In genomic region chr3:128180913-128181312, GRCh38 we compare ENCODE assay signal across 13 cellular contexts. TPM values are rescaled to one million over a fixed set of nuclear protein-coding genes. Genes with fewer than 3 reads are reported as not detected.
A peak's percentile ranks its signal among the peaks of the same experiment; 100 is the strongest.
DNase-seq lines count a peak whose midpoint lies in the region; ATAC-seq and TF ChIP-seq lines count a peak whose summit lies in the region.
"Had no signal": no experiment of that assay in that cellular context is flagged by ENCODE, and none has a peak within 500 bp of the region (broad histone marks: within the 10 kb centered on the region; RNA-seq: fewer than 3 reads in every experiment).

No MANE protein-coding gene starts in this region.

- 54 to 71% (median 62%) methylated on average over 3 of the region's 3 CpGs for WGBS in heart left ventricle, 4 donors

- H3K9me3 ChIP-seq in heart left ventricle (no peaks in the 10 kb centered on the region), left ventricle myocardium inferior (replicated peaks) (no peaks in the 10 kb centered on the region), gastrocnemius medialis (no peaks in the 10 kb centered on the region)
- H3K9me3 ChIP-seq: HAP-1 had no signal

- DNase-seq in heart left ventricle (peak in 1 of 5 donors; percentile 48), left ventricle myocardium inferior (no peak), left ventricle myocardium superior (no peak), gastrocnemius medialis (peak in 1 of 2 donors; percentile 51), globus pallidus (ENCODE audit: low spot score) (no peak)
- no peak for DNase-seq in stimulated activated naive CD8-positive, alpha-beta T cell treated with anti-CD3 and anti-CD28 coated beads, Interleukin-15, Interleukin-2, amounts not matched to agents 100 U/mL and 50 U/mL, for 24 hours
- no peak for DNase-seq in stimulated activated CD4-positive, alpha-beta T cell treated with anti-CD3 and anti-CD28 coated beads, Interleukin-4, amount 100 ng/mL, for 4 hours
- DNase-seq: ACHN; CD4-positive, CD25-positive, alpha-beta regulatory T cell; GOT3 had no signal

- no peak overlapping the region for H3K27ac ChIP-seq in heart left ventricle
- H3K27ac ChIP-seq in left ventricle myocardium inferior (replicated peaks) = no peak overlapping the region
- H3K27ac ChIP-seq in gastrocnemius medialis = peak overlapping the region in 3 of 4 donors; percentile 53 to 78 (median 54)
- H3K27ac ChIP-seq: BLaER1 treated with 17β-estradiol and CSF1 and Interleukin-3, amounts not matched to agents 10 nM and 100 nM had no signal

- H3K27me3 ChIP-seq in heart left ventricle = no peaks in the 10 kb centered on the region
- H3K27me3 ChIP-seq in left ventricle myocardium inferior (ENCODE audit: low read depth) = no peaks in the 10 kb centered on the region
- H3K27me3 ChIP-seq in gastrocnemius medialis = no peaks in the 10 kb centered on the region
- H3K27me3 ChIP-seq: BLaER1 treated with 17β-estradiol and CSF1 and Interleukin-3, amounts not matched to agents 10 nM and 100 nM had no signal

- no peak overlapping the region for H3K4me3 ChIP-seq in heart left ventricle
- no peak overlapping the region for H3K4me3 ChIP-seq in left ventricle myocardium inferior
- no peak overlapping the region for H3K4me3 ChIP-seq in gastrocnemius medialis
- H3K4me3 ChIP-seq: BLaER1 treated with 17β-estradiol and CSF1 and Interleukin-3, amounts not matched to agents 10 nM and 100 nM; HAP-1 had no signal

- H3K4me1 ChIP-seq in heart left ventricle (peaks cover 0 to 45% (median 29%) of the 10 kb centered on the region in 12 donors), left ventricle myocardium inferior (peaks cover 58% of the 10 kb centered on the region), gastrocnemius medialis (peaks cover 35 to 42% of the 10 kb centered on the region in 2 donors)

- TF ChIP-seq POLR2A in heart left ventricle (IDR thresholded peaks at IDR 0.05) (no peak), gastrocnemius medialis (IDR thresholded peaks at IDR 0.05) (no peak)

- H3K36me3 ChIP-seq in heart left ventricle = no peaks in the 10 kb centered on the region
- no peaks in the 10 kb centered on the region for H3K36me3 ChIP-seq in left ventricle myocardium inferior
- no peaks in the 10 kb centered on the region for H3K36me3 ChIP-seq in gastrocnemius medialis
- H3K36me3 ChIP-seq: HAP-1 had no signal

- intact Hi-C loops in heart left ventricle (cut with DNase I) (no loop called here), left ventricle myocardium inferior (cut with micrococcal nuclease) (no loop called here), left ventricle myocardium superior (cut with micrococcal nuclease) (no loop called here), gastrocnemius medialis (cut with DNase I; ENCODE audit: low total_unique reads) (no loop called here)

- in situ Hi-C loops in gastrocnemius medialis (cut with MboI; ENCODE audit: low sequenced_read_pairs in 4 of 4) = no loop called here

- peak; percentile 40 to 90 (median 72) for ATAC-seq in heart left ventricle
- ATAC-seq in left ventricle myocardium superior = peak; percentile 81
- peak; percentile 73 to 87 for ATAC-seq in gastrocnemius medialis
- no peak for ATAC-seq in stimulated activated naive CD8-positive, alpha-beta T cell treated with anti-CD3 and anti-CD28 coated beads, Interleukin-15, Interleukin-2, amounts not matched to agents 100 U/mL and 50 U/mL, for 24 hours
- no peak for ATAC-seq in HG03097 (IDR thresholded peaks at IDR 0.05; ENCODE audit: low FRiP score, unreplicated experiment)

- TF ChIP-seq CTCF in heart left ventricle (IDR thresholded peaks at IDR 0.05) = no peak
- no peak for TF ChIP-seq CTCF in left ventricle myocardium inferior (IDR thresholded peaks at IDR 0.05; ENCODE audit: borderline replicate concordance)
- no peak for TF ChIP-seq CTCF in gastrocnemius medialis (IDR thresholded peaks at IDR 0.05 in 4 of 5, conservative IDR thresholded peaks at IDR 0.05 in 1 of 5)

RNA-seq across cellular contexts. Expression of gene EEFSEC, which starts 27.6 kb away (rescaled TPM):
- total RNA-seq in heart left ventricle = 10 to 100 TPM; 17.8 to 48.0 (median 23.7) TPM
- 10 to 100 TPM; 17.5 to 19.4 TPM for polyA plus RNA-seq in heart left ventricle
- 23.7 TPM for total RNA-seq in left ventricle myocardium inferior
- 17.1 TPM for total RNA-seq in left ventricle myocardium superior
- 10 to 100 TPM; 21.0 to 29.4 (median 23.4) TPM for total RNA-seq in gastrocnemius medialis

RNA-seq across cellular contexts. Expression of gene RUVBL1, which starts 57.3 kb away (rescaled TPM):
- total RNA-seq in heart left ventricle (10 to 100 TPM; 19.1 to 39.9 (median 26.2) TPM), left ventricle myocardium inferior (25.3 TPM), left ventricle myocardium superior (22.6 TPM), gastrocnemius medialis (10 to 100 TPM; 12.1 to 26.3 (median 21.4) TPM)
- 10 to 100 TPM; 14.1 to 44.6 TPM for polyA plus RNA-seq in heart left ventricle

Comparison
In these comparisons a context has a peak if more than half of its experiments do, and no peak if none do; other contexts are left out.
1. ATAC-seq: peak in heart left ventricle (4 of 4), left ventricle myocardium superior (single experiment) and gastrocnemius medialis (2 of 2); none in stimulated activated naive CD8-positive, alpha-beta T cell treated with anti-CD3 and anti-CD28 coated beads, Interleukin-15, Interleukin-2, amounts not matched to agents 100 U/mL and 50 U/mL, for 24 hours (single experiment) and HG03097 (single experiment).
2. H3K27ac ChIP-seq: peak in gastrocnemius medialis (3 of 4); none in heart left ventricle (0 of 12) and left ventricle myocardium inferior (single experiment).